18 cellular contexts compared by ENCODE assay signal in genomic region chr1:38785285-38786039, GRCh38.
DNase-seq lines count a peak whose midpoint lies in the region; ATAC-seq, FAIRE-seq and TF ChIP-seq lines count a peak whose summit lies in the region.
"Had no signal": no experiment of that assay in that cellular context is flagged by ENCODE, and none has a peak within 500 bp of the region (broad histone marks: within the 10 kb centered on the region; RNA-seq: fewer than 3 reads in every experiment).

No MANE protein-coding gene starts in this region.

- TF ChIP-seq POLR2A in K562 (conservative IDR thresholded peaks at IDR 0.05) = no peak

- peak; percentile 50 for DNase-seq in NCI-H2029 (lab: John Stamatoyannopoulos, UW)
- DNase-seq in NCI-H2029 treated with DMSO at 0.1 percent for 48 hours (lab: John Stamatoyannopoulos, UW) = no peak
- DNase-seq in HEK293T (ENCODE audit: extremely low spot score) = no peak
- DNase-seq in K562 (ENCODE audit: extremely low read depth in 1 of 4, low spot score in 3 of 4) = peak; percentile 59 to 70 (median 62)
- peak; percentile 22 for DNase-seq in type B pancreatic cell (ENCODE audit: extremely low spot score, unreplicated experiment)
- DNase-seq in T1000 (lab: John Stamatoyannopoulos, UW) = no peak
- DNase-seq in dorsolateral prefrontal cortex = no peak
- DNase-seq: 8988T, C1 segment of cervical spinal cord, IMR-90, Kasumi-1, NCI-H1930, NCI-H510A treated with DMSO at 0.1 percent for 48 hours, NCI-H82, SK-N-SH had no signal

- H3K27me3 ChIP-seq in K562 (ENCODE audit: control insufficient read depth in 2 of 2, insufficient read depth in 2 of 2, low read length in 2 of 2) (no peaks in the 10 kb centered on the region), dorsolateral prefrontal cortex (peaks cover 0 to 85% (median 32%) of the 10 kb centered on the region in 45 donors)

- WGBS in K562 (ENCODE audit: insufficient coverage, low coverage, missing lambda C conversion rate) = 19% methylated on average over 4 of the region's 4 CpGs

- H3K4me1 Mint-ChIP-seq in type B pancreatic cell (ENCODE audit: unreplicated experiment) = peaks cover 25% of the 10 kb centered on the region

- CTCF ChIA-PET in HEK293T (lab: Yijun Ruan, JAX) (interaction anchor here (0.5 to 0.8 kb wide), 3 partner anchors 13 to 657 kb away, joined by 3 to 5 read pairs (median 4); no protein-coding TSS in a partner anchor), K562 (lab: Yijun Ruan, JAX; ENCODE audit: low intra/inter-chr PET ratio) (no interaction called here)

- no peaks in the 10 kb centered on the region for H3K9me3 Mint-ChIP-seq in type B pancreatic cell

- POLR2A ChIA-PET in HEK293T (lab: Yijun Ruan, JAX) = interaction anchor here (0.9 to 1.8 kb wide), 9 partner anchors 9 to 772 kb away, joined by 3 to 6 read pairs (median 5); no protein-coding TSS in a partner anchor
- POLR2A ChIA-PET in K562 (lab: Yijun Ruan, JAX) = interaction anchor here (0.5 to 1.8 kb wide), 8 partner anchors 9 to 1663 kb away, joined by 3 to 6 read pairs (median 3); no protein-coding TSS in a partner anchor

- no peaks in the 10 kb centered on the region for H3K79me2 ChIP-seq in K562 (ENCODE audit: control insufficient read depth, insufficient read depth, low read length)

- no TSS peak for BruUV-seq in K562 (replicated peaks; lab: Mats Ljungman, UMichigan)

- H3K27ac ChIP-seq in K562 (ENCODE audit: extremely low read depth, low read depth, low read length) (peak overlapping the region; percentile 66), dorsolateral prefrontal cortex (no peak overlapping the region)

- no peaks in the 10 kb centered on the region for H3K36me3 ChIP-seq in K562 (ENCODE audit: control insufficient read depth, insufficient read depth, low read length)
- H3K36me3 ChIP-seq: HAP-1 had no signal

- peaks cover 39 to 68% of the 10 kb centered on the region in 2 experiments for H3K4me1 ChIP-seq in K562 (replicated peaks in 1 of 2; ENCODE audit: control insufficient read depth in 2 of 2, insufficient read depth in 2 of 2, low read length in 2 of 2)
- H3K4me1 ChIP-seq: HAP-1 had no signal

- H3K9me3 ChIP-seq in K562 (replicated peaks; ENCODE audit: control insufficient read depth, insufficient read depth, low read depth, low read length) = no peaks in the 10 kb centered on the region
- H3K9me3 ChIP-seq: HAP-1, SK-N-SH had no signal

- peak; percentile 23 for FAIRE-seq in K562 (lab: Jason Lieb, UNC)

- H3K36me3 Mint-ChIP-seq in type B pancreatic cell = no peaks in the 10 kb centered on the region

- H4K20me1 ChIP-seq in K562 (replicated peaks; ENCODE audit: control insufficient read depth, insufficient read depth, low read length) = no peaks in the 10 kb centered on the region

- no peak overlapping the region for H3K27ac Mint-ChIP-seq in type B pancreatic cell

- no peak for TF ChIP-seq EP300 in K562 (IDR thresholded peaks at IDR 0.05; ENCODE audit: low read length)

- H3K9ac ChIP-seq in K562 (ENCODE audit: insufficient read depth in 1 of 2, low read depth in 2 of 2, low read length in 2 of 2) = peak overlapping the region; percentile 43 to 65; a peak in 2 of 4 replicates
- H3K9ac ChIP-seq: SK-N-SH had no signal

- TF ChIP-seq CTCF in K562 (IDR thresholded peaks at IDR 0.05 in 2 of 3, conservative IDR thresholded peaks at IDR 0.05 in 1 of 3; ENCODE audit: insufficient read depth in 2 of 3, low read depth in 1 of 3, low read length in 3 of 3) (no peak), type B pancreatic cell (conservative IDR thresholded peaks at IDR 0.05) (no peak), dorsolateral prefrontal cortex (IDR thresholded peaks at IDR 0.05 in 54 of 56, conservative IDR thresholded peaks at IDR 0.05 in 2 of 56; ENCODE audit: low read depth in 1 of 56, partially characterized antibody in 56 of 56) (no peak)

- peak overlapping the region; percentile 76 for H3K4me2 ChIP-seq in K562 (ENCODE audit: insufficient read depth, low read length)
- H3K4me2 ChIP-seq: SK-N-SH had no signal

- ATAC-seq in K562 = peak; percentile 63
- no peak for ATAC-seq in GM19463 (IDR thresholded peaks at IDR 0.05; ENCODE audit: unreplicated experiment)
- ATAC-seq: Panc1 had no signal

- intact Hi-C loops in K562 (cut with micrococcal nuclease) (loop anchor here (1.0 kb wide), 1 partner anchor 30 kb away; no protein-coding TSS in a partner anchor), dorsolateral prefrontal cortex (cut with DNase I) (no loop called here)

- H3K27me3 Mint-ChIP-seq in type B pancreatic cell = peaks cover 83% of the 10 kb centered on the region

- TF ChIP-seq RAD21 in K562 (CRISPR knock-in tag; conservative IDR thresholded peaks at IDR 0.05 in 1 of 2, IDR thresholded peaks at IDR 0.05 in 1 of 2) = no peak

- H2AFZ ChIP-seq in K562 (ENCODE audit: low read depth, low read length) = peak overlapping the region; percentile 91

- H3K9me1 ChIP-seq in K562 (ENCODE audit: control insufficient read depth, insufficient read depth, low read length) = no peaks in the 10 kb centered on the region

- in situ Hi-C loops in K562 (cut with MboI) = no loop called here

- no peak overlapping the region for H3K4me3 Mint-ChIP-seq in type B pancreatic cell

- H3K4me3 ChIP-seq in K562 (no peak overlapping the region), dorsolateral prefrontal cortex (no peak overlapping the region)
- H3K4me3 ChIP-seq: HAP-1 had no signal

TF ChIP-seq in HEK293T, 16 proteins besides CTCF, POLR2A, EP300 and RAD21:
- TF ChIP-seq PKNOX1 (IDR thresholded peaks at IDR 0.05) = peak; percentile 21; the same call in 1 of the 2 replicates
- peak; percentile 56; the same call in 1 of the 2 replicates for TF ChIP-seq CTBP1 (IDR thresholded peaks at IDR 0.05; ENCODE audit: borderline replicate concordance)
- no peak for TF ChIP-seq BHLHE40 (IDR thresholded peaks at IDR 0.05; ENCODE audit: borderline replicate concordance)
TF ChIP-seq in HEK293T: peak in this region for 2.

TF ChIP-seq in K562, 482 proteins besides CTCF, POLR2A, EP300 and RAD21 (continues in another document):
- TF ChIP-seq ZFP30 (CRISPR knock-in tag; IDR thresholded peaks at IDR 0.05; ENCODE audit: borderline replicate concordance) (no peak), TCF7 (IDR thresholded peaks at IDR 0.05; ENCODE audit: borderline replicate concordance) (no peak), SMAD4 (CRISPR knock-in tag; conservative IDR thresholded peaks at IDR 0.05) (no peak), U2AF2 (optimal IDR thresholded peaks at IDR 0.05; ENCODE audit: low read depth, low read length) (no peak), EHMT2 (IDR thresholded peaks at IDR 0.05) (0 out of 2 replicates have a peak, but pooled peaks have one; percentile 26), SMARCE1 (IDR thresholded peaks at IDR 0.05) (no peak), ETS1 (conservative IDR thresholded peaks at IDR 0.05; ENCODE audit: control insufficient read depth, low read depth, low read length) (no peak), SAP30 (IDR thresholded peaks at IDR 0.05; ENCODE audit: borderline replicate concordance, insufficient read depth, low read depth, low read length, poor library complexity, severe bottlenecking) (no peak), USF1 (CRISPR knock-in tag; IDR thresholded peaks at IDR 0.05) (no peak), ZC3H11A (IDR thresholded peaks at IDR 0.05; ENCODE audit: low read depth, low read length) (no peak), ATF1 (CRISPR knock-in tag; IDR thresholded peaks at IDR 0.05) (no peak), ATF1 (tag; IDR thresholded peaks at IDR 0.05) (peak; percentile 36; the same call in 1 of the 2 replicates), BMI1 (IDR thresholded peaks at IDR 0.05; ENCODE audit: low read length) (no peak), CBX3 (IDR thresholded peaks at IDR 0.05; ENCODE audit: borderline replicate concordance in 1 of 2, low read length in 2 of 2) (no peak; a peak in 1 of 3 replicates), BRCA1 (IDR thresholded peaks at IDR 0.05) (no peak), BRCA1 (CRISPR knock-in tag; IDR thresholded peaks at IDR 0.05) (no peak), CGGBP1 (CRISPR knock-in tag; IDR thresholded peaks at IDR 0.05) (no peak), ZBTB43 (CRISPR knock-in tag; IDR thresholded peaks at IDR 0.05) (no peak), BRD9 (IDR thresholded peaks at IDR 0.05; ENCODE audit: low read depth, partially characterized antibody) (no peak)

Comparison
In these comparisons a context has a peak if more than half of its experiments do, and no peak if none do; other contexts are left out.
1. DNase-seq: peak in NCI-H2029 (single experiment), K562 (4 of 4) and type B pancreatic cell (single experiment); none in NCI-H2029 treated with DMSO at 0.1 percent for 48 hours (single experiment), HEK293T (single experiment), T1000 (single experiment) and dorsolateral prefrontal cortex (0 of 10).